In the genomic region with DNA sequence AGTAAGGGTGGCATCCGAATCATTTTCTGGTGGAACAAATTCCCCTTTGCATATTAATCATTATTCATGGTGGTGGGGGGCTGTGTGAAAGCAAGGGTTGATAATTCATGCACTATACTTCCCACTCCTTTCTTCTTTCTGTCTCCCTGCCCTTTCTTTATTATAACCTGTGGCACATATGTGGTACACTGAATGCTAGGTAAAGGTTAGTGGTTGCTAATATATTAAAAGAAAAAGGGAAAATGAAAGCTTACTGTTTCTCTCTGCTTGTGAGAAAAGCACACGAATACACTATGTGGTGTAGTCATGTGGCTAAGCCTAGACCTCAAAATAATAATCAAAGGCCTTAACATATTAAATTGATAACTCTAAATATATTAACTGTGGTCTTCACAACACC, we compare ENCODE assay signal across 23 cellular contexts.
DNase-seq lines count a peak whose midpoint lies in the region; ATAC-seq and TF ChIP-seq lines count a peak whose summit lies in the region.
"Had no signal": no experiment of that assay in that cellular context is flagged by ENCODE, and none has a peak within 500 bp of the region (broad histone marks: within the 10 kb centered on the region; RNA-seq: fewer than 3 reads in every experiment).

No MANE protein-coding gene starts in this region.

- no peak overlapping the region for H3K27ac Mint-ChIP-seq in activated CD8-positive, alpha-beta memory T cell treated with anti-CD3 and anti-CD28 coated beads, Interleukin-2, amount 10 ng/mL, durations not matched to agents 7 days and 5 days
- H3K27ac Mint-ChIP-seq in stimulated activated naive CD8-positive, alpha-beta T cell treated with anti-CD3 and anti-CD28 coated beads, Interleukin-15, Interleukin-2, amounts not matched to agents 100 ng/mL and 50 ng/mL, for 24 hours = no peak overlapping the region
- no peak overlapping the region for H3K27ac Mint-ChIP-seq in CD14-positive monocyte
- H3K27ac Mint-ChIP-seq: activated T-helper 1 cell treated with anti-CD3 and anti-CD28 coated beads, Interleukin-12 subunit alpha, Interleukin-12 subunit beta, Interleukin-2, Interleukin-4 antibody, amounts not matched to agents 30 ng/mL and 10 ng/mL and 1 ng/mL, durations not matched to agents 14 hours and 24 hours and 36 hours; H9 had no signal

- TF ChIP-seq CTCF in BE2C (IDR thresholded peaks at IDR 0.05; ENCODE audit: low read depth, low read length) = no peak
- no peak for TF ChIP-seq CTCF in CD14-positive monocyte (IDR thresholded peaks at IDR 0.05)

- H3K4me3 ChIP-seq in BE2C (ENCODE audit: low read depth, low read length) = no peak overlapping the region
- H3K4me3 ChIP-seq: BLaER1, body of pancreas, spleen, uterus had no signal

- H3K9me3 ChIP-seq in BE2C = no peaks in the 10 kb centered on the region
- H3K9me3 ChIP-seq: BLaER1, body of pancreas, neutrophil, spleen, uterus had no signal

- H3K36me3 ChIP-seq in BE2C = no peaks in the 10 kb centered on the region
- H3K36me3 ChIP-seq: BLaER1, neutrophil, spleen, uterus had no signal

- H3K27me3 Mint-ChIP-seq in activated CD8-positive, alpha-beta memory T cell treated with anti-CD3 and anti-CD28 coated beads, Interleukin-2, amount 10 ng/mL, durations not matched to agents 7 days and 5 days = peaks cover 5% of the 10 kb centered on the region
- H3K27me3 Mint-ChIP-seq in stimulated activated naive CD8-positive, alpha-beta T cell treated with anti-CD3 and anti-CD28 coated beads, Interleukin-15, Interleukin-2, amounts not matched to agents 100 ng/mL and 50 ng/mL, for 24 hours = no peaks in the 10 kb centered on the region
- peaks cover 0 to 5% (median 0%) of the 10 kb centered on the region in 3 donors for H3K27me3 Mint-ChIP-seq in CD14-positive monocyte (ENCODE audit: low read depth in 3 of 3)
- H3K27me3 Mint-ChIP-seq: activated naive CD8-positive, alpha-beta T cell had no signal

- CTCF ChIA-PET in activated CD8-positive, alpha-beta memory T cell treated with anti-CD3 and anti-CD28 coated beads, Interleukin-2, amount 10 ng/mL, durations not matched to agents 7 days and 5 days (lab: Charles Lee) = interaction anchor here (2.3 kb wide), 1 partner anchor 192 kb away, joined by 8 read pairs; no protein-coding TSS in a partner anchor

- no peak overlapping the region for H3K4me3 Mint-ChIP-seq in activated CD8-positive, alpha-beta memory T cell treated with anti-CD3 and anti-CD28 coated beads, Interleukin-2, amount 10 ng/mL, durations not matched to agents 7 days and 5 days
- H3K4me3 Mint-ChIP-seq in stimulated activated naive CD8-positive, alpha-beta T cell treated with anti-CD3 and anti-CD28 coated beads, Interleukin-15, Interleukin-2, amounts not matched to agents 100 ng/mL and 50 ng/mL, for 24 hours = peak overlapping the region; percentile 47
- no peak overlapping the region for H3K4me3 Mint-ChIP-seq in CD14-positive monocyte
- H3K4me3 Mint-ChIP-seq: activated T-helper 1 cell treated with anti-CD3 and anti-CD28 coated beads, Interleukin-12 subunit alpha, Interleukin-12 subunit beta, Interleukin-2, Interleukin-4 antibody, amounts not matched to agents 30 ng/mL and 10 ng/mL and 1 ng/mL, durations not matched to agents 14 hours and 24 hours and 36 hours; H9 had no signal

- intact Hi-C loops in CD14-positive monocyte (cut with micrococcal nuclease) = no loop called here

- H3K36me3 Mint-ChIP-seq in activated CD8-positive, alpha-beta memory T cell treated with anti-CD3 and anti-CD28 coated beads, Interleukin-2, amount 10 ng/mL, durations not matched to agents 7 days and 5 days = no peaks in the 10 kb centered on the region
- no peaks in the 10 kb centered on the region for H3K36me3 Mint-ChIP-seq in stimulated activated naive CD8-positive, alpha-beta T cell treated with anti-CD3 and anti-CD28 coated beads, Interleukin-15, Interleukin-2, amounts not matched to agents 100 ng/mL and 50 ng/mL, for 24 hours (ENCODE audit: low read depth)
- H3K36me3 Mint-ChIP-seq in CD14-positive monocyte = no peaks in the 10 kb centered on the region
- H3K36me3 Mint-ChIP-seq: activated naive CD8-positive, alpha-beta T cell had no signal

- no peaks in the 10 kb centered on the region for H3K4me1 ChIP-seq in BE2C
- H3K4me1 ChIP-seq: BLaER1, body of pancreas, uterus had no signal

- peaks cover 50% of the 10 kb centered on the region for H3K4me1 Mint-ChIP-seq in activated CD8-positive, alpha-beta memory T cell treated with anti-CD3 and anti-CD28 coated beads, Interleukin-2, amount 10 ng/mL, durations not matched to agents 7 days and 5 days
- peaks cover 69% of the 10 kb centered on the region for H3K4me1 Mint-ChIP-seq in stimulated activated naive CD8-positive, alpha-beta T cell treated with anti-CD3 and anti-CD28 coated beads, Interleukin-15, Interleukin-2, amounts not matched to agents 100 ng/mL and 50 ng/mL, for 24 hours (ENCODE audit: low read depth)
- peaks cover 13% of the 10 kb centered on the region for H3K4me1 Mint-ChIP-seq in CD14-positive monocyte
- H3K4me1 Mint-ChIP-seq: H9 had no signal

- no peak for DNase-seq in activated CD8-positive, alpha-beta memory T cell treated with anti-CD3 and anti-CD28 coated beads, Interleukin-2, amount 10 ng/mL, durations not matched to agents 7 days and 5 days
- no peak for DNase-seq in activated CD8-positive, alpha-beta memory T cell treated with anti-CD3 and anti-CD28 coated beads for 24 hours
- DNase-seq in BE2C = no peak
- DNase-seq in CD14-positive monocyte (ENCODE audit: low spot score) = no peak
- DNase-seq in COR-L47 (lab: John Stamatoyannopoulos, UW) = no peak
- DNase-seq: body of pancreas, DMS 273 treated with DMSO at 0.1 percent for 48 hours, GDM1, H9, Karpas-422, NCI-H1105, NCI-H524 treated with DMSO at 0.1 percent for 48 hours, retina, spleen, substantia nigra, uterus had no signal

- peak; percentile 31 for ATAC-seq in activated CD8-positive, alpha-beta memory T cell treated with anti-CD3 and anti-CD28 coated beads, Interleukin-2, amount 10 ng/mL, durations not matched to agents 7 days and 5 days
- ATAC-seq in GM21576 (IDR thresholded peaks at IDR 0.05; ENCODE audit: unreplicated experiment) (peak; percentile 65), HG03521 (IDR thresholded peaks at IDR 0.05; ENCODE audit: unreplicated experiment) (peak; percentile 67)
- ATAC-seq: body of pancreas had no signal

- no peaks in the 10 kb centered on the region for H3K27me3 ChIP-seq in BE2C
- H3K27me3 ChIP-seq: BLaER1, body of pancreas, neutrophil, spleen, uterus had no signal

- H3K9me3 Mint-ChIP-seq in activated CD8-positive, alpha-beta memory T cell treated with anti-CD3 and anti-CD28 coated beads, Interleukin-2, amount 10 ng/mL, durations not matched to agents 7 days and 5 days (ENCODE audit: low read depth) = no peaks in the 10 kb centered on the region
- no peaks in the 10 kb centered on the region for H3K9me3 Mint-ChIP-seq in stimulated activated naive CD8-positive, alpha-beta T cell treated with anti-CD3 and anti-CD28 coated beads, Interleukin-15, Interleukin-2, amounts not matched to agents 100 ng/mL and 50 ng/mL, for 24 hours
- peaks cover 0 to under 1% (median 0%) of the 10 kb centered on the region in 7 donors for H3K9me3 Mint-ChIP-seq in CD14-positive monocyte
- H3K9me3 Mint-ChIP-seq: activated T-helper 1 cell treated with anti-CD3 and anti-CD28 coated beads, Interleukin-12 subunit alpha, Interleukin-12 subunit beta, Interleukin-2, Interleukin-4 antibody, amounts not matched to agents 30 ng/mL and 10 ng/mL and 1 ng/mL, durations not matched to agents 14 hours and 24 hours and 36 hours had no signal
